In the genomic region with DNA sequence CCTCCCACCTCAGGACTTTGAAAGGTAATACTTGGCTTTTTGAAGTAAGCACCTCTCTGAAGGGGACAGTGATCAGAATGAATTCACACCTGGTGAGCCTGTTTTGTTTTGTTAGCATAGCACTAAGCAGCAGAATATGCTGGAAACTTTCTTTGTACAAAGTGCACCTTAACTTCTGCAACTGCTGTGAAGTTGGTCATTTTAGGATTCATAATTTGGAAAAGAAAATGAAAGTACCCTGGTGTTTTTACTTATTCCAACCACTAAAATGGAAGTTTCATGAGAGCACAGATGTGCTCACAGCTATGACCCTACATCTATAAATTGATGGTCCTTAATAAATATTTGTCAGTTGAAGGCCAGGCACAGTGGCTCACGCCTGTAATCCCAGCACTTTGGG, we compare ENCODE assay signal across 15 cellular contexts.
A peak's percentile ranks its signal among the peaks of the same experiment; 100 is the strongest.
DNase-seq lines count a peak whose midpoint lies in the region; ATAC-seq and TF ChIP-seq lines count a peak whose summit lies in the region.
"Had no signal": no experiment of that assay in that cellular context is flagged by ENCODE, and none has a peak within 500 bp of the region (broad histone marks: within the 10 kb centered on the region; RNA-seq: fewer than 3 reads in every experiment).

No MANE protein-coding gene starts in this region.

- no peaks in the 10 kb centered on the region for H3K27me3 ChIP-seq in MM.1S (replicated peaks; ENCODE audit: insufficient read depth, low read length)
- H3K27me3 ChIP-seq: pancreas had no signal

- peak; percentile 70 for ATAC-seq in GM18868 (IDR thresholded peaks at IDR 0.05; ENCODE audit: unreplicated experiment)
- peak; percentile 46 for ATAC-seq in GM21381 (IDR thresholded peaks at IDR 0.05; ENCODE audit: unreplicated experiment)
- ATAC-seq in HG02938 (IDR thresholded peaks at IDR 0.05; ENCODE audit: unreplicated experiment) = peak; percentile 80
- ATAC-seq in effector memory CD8-positive, alpha-beta T cell (replicated peaks) = no peak
- no peak for ATAC-seq in HG02840 (IDR thresholded peaks at IDR 0.05; ENCODE audit: low FRiP score, unreplicated experiment)
- ATAC-seq: pancreas had no signal

- H3K27ac Mint-ChIP-seq in effector memory CD8-positive, alpha-beta T cell = peak overlapping the region in 1 of 2 donors; percentile 60
- H3K27ac Mint-ChIP-seq: activated naive CD8-positive, alpha-beta T cell treated with anti-CD3 and anti-CD28 coated beads, Interleukin-2, amount 10 ng/mL, durations not matched to agents 7 days and 5 days; HFFc6 had no signal

- H3K36me3 Mint-ChIP-seq in effector memory CD8-positive, alpha-beta T cell (ENCODE audit: insufficient read depth) = no peaks in the 10 kb centered on the region

- DNase-seq in MM.1S (peak; percentile 29), cerebellar nuclear complex (lab: John Stamatoyannopoulos, UW) (no peak)
- no peak for DNase-seq in effector memory CD8-positive, alpha-beta T cell
- DNase-seq: activated CD4-positive, alpha-beta T cell treated with anti-CD3 and anti-CD28 coated beads for 48 hours; activated naive CD8-positive, alpha-beta T cell treated with anti-CD3 and anti-CD28 coated beads, Interleukin-2, amount 10 ng/mL, durations not matched to agents 7 days and 5 days; GF-D8; HFFc6; IMR-90; pancreas; stimulated activated CD4-positive, alpha-beta T cell treated with anti-CD3 and anti-CD28 coated beads, Interleukin-4, amount 100 ng/mL, for 1 hour had no signal

- H3K4me3 Mint-ChIP-seq in effector memory CD8-positive, alpha-beta T cell = no peak overlapping the region
- H3K4me3 Mint-ChIP-seq: activated naive CD8-positive, alpha-beta T cell treated with anti-CD3 and anti-CD28 coated beads, Interleukin-2, amount 10 ng/mL, durations not matched to agents 7 days and 5 days; HFFc6 had no signal

- peaks cover 3% of the 10 kb centered on the region; the same call in 1 of the 2 replicates for H3K4me1 ChIP-seq in MM.1S (ENCODE audit: low read length)
- H3K4me1 ChIP-seq: pancreas had no signal

- H3K9me2 ChIP-seq in MM.1S (replicated peaks; ENCODE audit: insufficient read depth, low read length) = no peaks in the 10 kb centered on the region

- H3K9me3 ChIP-seq in MM.1S (replicated peaks; ENCODE audit: insufficient read depth, low read length) = no peaks in the 10 kb centered on the region
- H3K9me3 ChIP-seq: pancreas had no signal

- no peak overlapping the region for H3K27ac ChIP-seq in MM.1S (ENCODE audit: low read length)
- H3K27ac ChIP-seq: pancreas had no signal

- H3K36me3 ChIP-seq in MM.1S (replicated peaks; ENCODE audit: insufficient read depth, low read length) = no peaks in the 10 kb centered on the region
- H3K36me3 ChIP-seq: pancreas had no signal

- no peak overlapping the region for H3K9ac ChIP-seq in MM.1S (ENCODE audit: low read length)

- no peak overlapping the region for H3K4me3 ChIP-seq in MM.1S (ENCODE audit: low read length)
- H3K4me3 ChIP-seq: lung, pancreas had no signal

- no peaks in the 10 kb centered on the region for H3F3A ChIP-seq in MM.1S (ENCODE audit: insufficient read depth, low read length)

- peaks cover 9 to 12% of the 10 kb centered on the region in 2 donors for H3K4me1 Mint-ChIP-seq in effector memory CD8-positive, alpha-beta T cell (ENCODE audit: low read depth in 2 of 2)

- no peaks in the 10 kb centered on the region for H4K20me1 ChIP-seq in MM.1S (ENCODE audit: insufficient read depth, low read length)

- H3K27me3 Mint-ChIP-seq in effector memory CD8-positive, alpha-beta T cell = no peaks in the 10 kb centered on the region
- H3K27me3 Mint-ChIP-seq: activated naive CD8-positive, alpha-beta T cell treated with anti-CD3 and anti-CD28 coated beads, Interleukin-2, amount 10 ng/mL, durations not matched to agents 7 days and 5 days had no signal

- H2AFZ ChIP-seq in MM.1S (ENCODE audit: low read length) = no peak overlapping the region

- peaks cover 0 to 2% of the 10 kb centered on the region in 2 donors for H3K9me3 Mint-ChIP-seq in effector memory CD8-positive, alpha-beta T cell

- no peak overlapping the region for H3K4me2 ChIP-seq in MM.1S (ENCODE audit: low read depth, low read length)

- H3K79me2 ChIP-seq in MM.1S (ENCODE audit: low read length) = no peaks in the 10 kb centered on the region

- TF ChIP-seq CTCF in MM.1S (IDR thresholded peaks at IDR 0.05; ENCODE audit: low read length) = no peak

Comparison
In these comparisons a context has a peak if more than half of its experiments do, and no peak if none do; other contexts are left out.
1. ATAC-seq: peak in GM18868 (single experiment), GM21381 (single experiment) and HG02938 (single experiment); none in effector memory CD8-positive, alpha-beta T cell (single experiment) and HG02840 (single experiment).